ENCODE assay signal across 20 cellular contexts in the genomic region with DNA sequence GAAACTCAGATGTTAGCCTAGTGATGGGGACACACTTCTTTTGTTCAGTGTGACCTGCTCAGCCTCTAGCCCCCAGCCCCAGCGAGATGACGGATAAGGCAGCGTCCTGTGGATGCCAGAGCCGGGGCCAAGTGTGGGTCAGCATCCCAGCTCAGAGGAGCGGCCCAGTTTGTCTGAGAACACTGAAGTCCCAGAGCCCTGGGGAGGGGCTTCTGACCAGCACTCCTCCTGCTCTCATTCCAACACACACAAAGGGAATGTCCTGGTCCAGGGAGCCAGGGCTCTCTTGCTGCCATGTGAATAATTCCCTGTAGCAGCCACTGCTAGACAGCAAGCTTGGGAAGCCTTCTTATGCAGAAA. TPM values are rescaled to one million over a fixed set of nuclear protein-coding genes. Genes with fewer than 3 reads are reported as not detected.
DNase-seq lines count a peak whose midpoint lies in the region; ATAC-seq, FAIRE-seq and TF ChIP-seq lines count a peak whose summit lies in the region.
"Had no signal": no experiment of that assay in that cellular context is flagged by ENCODE, and none has a peak within 500 bp of the region (broad histone marks: within the 10 kb centered on the region; RNA-seq: fewer than 3 reads in every experiment).

No MANE protein-coding gene starts in this region.

- DNase-seq in stimulated activated naive CD8-positive, alpha-beta T cell treated with anti-CD3 and anti-CD28 coated beads, Interleukin-15, Interleukin-2, amounts not matched to agents 100 U/mL and 50 U/mL, for 24 hours: no peak
- DNase-seq in activated CD8-positive, alpha-beta T cell treated with anti-CD3 and anti-CD28 coated beads, Interleukin-2, amount 10 ng/mL, durations not matched to agents 7 days and 5 days: no peak
- DNase-seq in H1 (ENCODE audit: low read depth in 1 of 2, low spot score in 2 of 2) (no peak), iPS-NIHi11 (ENCODE audit: low spot score) (no peak)
- DNase-seq in stimulated activated CD4-positive, alpha-beta T cell treated with anti-CD3 and anti-CD28 coated beads, Interleukin-4, amount 100 ng/mL, for 24 hours: no peak
- DNase-seq: activated CD4-positive, alpha-beta T cell treated with anti-CD3 and anti-CD28 coated beads for 1 hour; AML-193; cortex of kidney; foreskin melanocyte; left colon; NCI-H2081; occipital lobe had no signal

- no peak overlapping the region for H2AK5ac ChIP-seq in H1 (ENCODE audit: low read depth, low read length)

- no peak overlapping the region for H4K5ac ChIP-seq in H1 (ENCODE audit: insufficient read length, low read depth, low read length)

- TF ChIP-seq POLR2A in H1 (IDR thresholded peaks at IDR 0.05; ENCODE audit: control extremely low read depth in 1 of 2, low read depth in 2 of 2, low read length in 2 of 2): no peak

- peaks cover 88% of the 10 kb centered on the region for H3K4me1 Mint-ChIP-seq in stimulated activated naive CD8-positive, alpha-beta T cell treated with anti-CD3 and anti-CD28 coated beads, Interleukin-15, Interleukin-2, amounts not matched to agents 100 ng/mL and 50 ng/mL, for 24 hours (ENCODE audit: low read depth)
- peaks cover 85% of the 10 kb centered on the region for H3K4me1 Mint-ChIP-seq in activated CD8-positive, alpha-beta T cell treated with anti-CD3 and anti-CD28 coated beads, Interleukin-2, amount 10 ng/mL, durations not matched to agents 7 days and 5 days (ENCODE audit: low read depth)

- no peak overlapping the region for H2BK12ac ChIP-seq in H1 (ENCODE audit: low read depth, low read length)

- no peak overlapping the region for H2AFZ ChIP-seq in H1 (ENCODE audit: low read length)

- no peak overlapping the region for H3K56ac ChIP-seq in H1 (replicated peaks; ENCODE audit: insufficient read length, low read depth, low read length)

- H3K79me1 ChIP-seq in H1 (ENCODE audit: low read depth, low read length): no peaks in the 10 kb centered on the region

- H3K4me1 ChIP-seq in H1 (replicated peaks in 1 of 4; ENCODE audit: control insufficient read depth in 3 of 4, insufficient read depth in 4 of 4, low read length in 3 of 4): peaks cover 0 to 12% (median 4%) of the 10 kb centered on the region in 4 experiments; a peak in 4 of 7 replicates

- H3K4me3 Mint-ChIP-seq in stimulated activated naive CD8-positive, alpha-beta T cell treated with anti-CD3 and anti-CD28 coated beads, Interleukin-15, Interleukin-2, amounts not matched to agents 100 ng/mL and 50 ng/mL, for 24 hours: peak overlapping the region; percentile 67
- peak overlapping the region; percentile 61 for H3K4me3 Mint-ChIP-seq in activated CD8-positive, alpha-beta T cell treated with anti-CD3 and anti-CD28 coated beads, Interleukin-2, amount 10 ng/mL, durations not matched to agents 7 days and 5 days

- TF ChIP-seq RAD21 in H1 (IDR thresholded peaks at IDR 0.05 in 1 of 2, conservative IDR thresholded peaks at IDR 0.05 in 1 of 2; ENCODE audit: low read depth in 2 of 2, low read length in 2 of 2): no peak

- H3K4me3 ChIP-seq in H1 (ENCODE audit: extremely low read depth in 1 of 4, insufficient read depth in 2 of 4, low read depth in 3 of 4, low read length in 4 of 4): no peak overlapping the region
- H3K4me3 ChIP-seq: mucosa of descending colon had no signal

- peak overlapping the region; percentile 45; the same call in 1 of the 2 replicates for H4K8ac ChIP-seq in H1 (ENCODE audit: extremely low read depth, insufficient read depth, low read length)

- peaks cover 0 to 3% (median 0%) of the 10 kb centered on the region in 4 experiments; a peak in 2 of 8 replicates for H3K36me3 ChIP-seq in H1 (ENCODE audit: control insufficient read depth in 2 of 4, insufficient read depth in 4 of 4, low read length in 3 of 4)

- H3K9me3 Mint-ChIP-seq in stimulated activated naive CD8-positive, alpha-beta T cell treated with anti-CD3 and anti-CD28 coated beads, Interleukin-15, Interleukin-2, amounts not matched to agents 100 ng/mL and 50 ng/mL, for 24 hours: no peaks in the 10 kb centered on the region
- H3K9me3 Mint-ChIP-seq in activated CD8-positive, alpha-beta T cell treated with anti-CD3 and anti-CD28 coated beads, Interleukin-2, amount 10 ng/mL, durations not matched to agents 7 days and 5 days (ENCODE audit: insufficient read depth): no peaks in the 10 kb centered on the region

- CTCF ChIA-PET in activated CD8-positive, alpha-beta T cell treated with anti-CD3 and anti-CD28 coated beads, Interleukin-2, amount 10 ng/mL, durations not matched to agents 7 days and 5 days (lab: Charles Lee): interaction anchor here (1.0 to 2.1 kb wide), 6 partner anchors 8 to 127 kb away, joined by 3 to 14 read pairs (median 4); partner anchors contain the start of gene ZNF862
- CTCF ChIA-PET in H1 (lab: Charles Lee; ENCODE audit: partially characterized antibody): interaction anchor here (1.1 to 5.5 kb wide), 5 partner anchors 8 to 133 kb away, joined by 3 to 60 read pairs (median 10); no protein-coding TSS in a partner anchor

- no peaks in the 10 kb centered on the region for H3K27me3 Mint-ChIP-seq in stimulated activated naive CD8-positive, alpha-beta T cell treated with anti-CD3 and anti-CD28 coated beads, Interleukin-15, Interleukin-2, amounts not matched to agents 100 ng/mL and 50 ng/mL, for 24 hours
- H3K27me3 Mint-ChIP-seq in activated CD8-positive, alpha-beta T cell treated with anti-CD3 and anti-CD28 coated beads, Interleukin-2, amount 10 ng/mL, durations not matched to agents 7 days and 5 days (ENCODE audit: low read depth): no peaks in the 10 kb centered on the region

- 96% methylated on average over 5 of the region's 5 CpGs; no CpG with 5 or more reads in 1 of the 2 experiments for WGBS in H1 (ENCODE audit: extremely low coverage in 1 of 2, insufficient coverage in 1 of 2, insufficient read length in 1 of 2, insufficient replicate concordance in 2 of 2, low coverage in 1 of 2, low lambda C conversion rate in 2 of 2, missing lambda C conversion rate in 1 of 2), 2 experiments

- peaks cover 0 to 9% (median 4%) of the 10 kb centered on the region in 4 experiments; a peak in 5 of 7 replicates for H3K27me3 ChIP-seq in H1 (replicated peaks in 1 of 4; ENCODE audit: control insufficient read depth in 3 of 4, extremely low read depth in 1 of 4, insufficient read depth in 3 of 4, low read length in 3 of 4)

- no peaks in the 10 kb centered on the region for H4K20me1 ChIP-seq in H1 (replicated peaks in 1 of 2; ENCODE audit: control insufficient read depth in 1 of 2, insufficient read depth in 2 of 2, low read length in 2 of 2)

- TF ChIP-seq EP300 in H1 (IDR thresholded peaks at IDR 0.05; ENCODE audit: borderline replicate concordance in 1 of 2, low read depth in 2 of 2, low read length in 2 of 2): no peak

- H4K91ac ChIP-seq in H1 (replicated peaks; ENCODE audit: insufficient read length, low read length): no peak overlapping the region

- H2BK120ac ChIP-seq in H1 (replicated peaks; ENCODE audit: low read depth, low read length): no peak overlapping the region

- H3K4me2 ChIP-seq in H1 (ENCODE audit: insufficient read depth in 1 of 2, low read depth in 2 of 2, low read length in 2 of 2): no peak overlapping the region

- peak overlapping the region; percentile 84 for H3K27ac Mint-ChIP-seq in stimulated activated naive CD8-positive, alpha-beta T cell treated with anti-CD3 and anti-CD28 coated beads, Interleukin-15, Interleukin-2, amounts not matched to agents 100 ng/mL and 50 ng/mL, for 24 hours
- peak overlapping the region; percentile 98 for H3K27ac Mint-ChIP-seq in activated CD8-positive, alpha-beta T cell treated with anti-CD3 and anti-CD28 coated beads, Interleukin-2, amount 10 ng/mL, durations not matched to agents 7 days and 5 days

- ATAC-seq in stimulated activated naive CD8-positive, alpha-beta T cell treated with anti-CD3 and anti-CD28 coated beads, Interleukin-15, Interleukin-2, amounts not matched to agents 100 U/mL and 50 U/mL, for 24 hours: no peak
- no peak for ATAC-seq in activated CD8-positive, alpha-beta T cell treated with anti-CD3 and anti-CD28 coated beads, Interleukin-2, amount 10 ng/mL, durations not matched to agents 7 days and 5 days
- no peak for ATAC-seq in HG03159 (IDR thresholded peaks at IDR 0.05; ENCODE audit: unreplicated experiment)
- ATAC-seq: left colon, Right ventricle myocardium inferior, sciatic nerve had no signal

- H3K79me2 ChIP-seq in H1 (ENCODE audit: control insufficient read depth in 1 of 2, insufficient read depth in 2 of 2, low read length in 2 of 2): no peaks in the 10 kb centered on the region

- no peak for FAIRE-seq in H1 (lab: Jason Lieb, UNC)
- FAIRE-seq: astrocyte had no signal

- no peak overlapping the region for H3K18ac ChIP-seq in H1 (ENCODE audit: extremely low read depth, low read length)

- H3K14ac ChIP-seq in H1 (ENCODE audit: insufficient read length): no peak overlapping the region

- peaks cover 10% of the 10 kb centered on the region; the same call in 1 of the 2 replicates for H3K23me2 ChIP-seq in H1 (ENCODE audit: low read depth, low read length)

- no peak overlapping the region for H3K9ac ChIP-seq in H1 (replicated peaks in 1 of 4; ENCODE audit: extremely low read depth in 1 of 4, low read depth in 3 of 4, low read length in 3 of 4)

- no peak overlapping the region for H3K23ac ChIP-seq in H1 (ENCODE audit: insufficient read length)

- no peaks in the 10 kb centered on the region for H3K9me3 ChIP-seq in H1 (ENCODE audit: insufficient read depth in 2 of 2, low read depth in 1 of 2, low read length in 1 of 2)
- H3K9me3 ChIP-seq: mucosa of descending colon had no signal

- no peak overlapping the region for H2BK15ac ChIP-seq in H1 (ENCODE audit: low read length)

- no peak for TF ChIP-seq CTCF in H1 (IDR thresholded peaks at IDR 0.05; ENCODE audit: control extremely low read depth in 1 of 3, insufficient read depth in 1 of 3, low read depth in 1 of 3, low read length in 3 of 3)

- no peak overlapping the region for H3K27ac ChIP-seq in H1 (ENCODE audit: low read depth, low read length)
- H3K27ac ChIP-seq: epithelial cell of prostate, HL-60 had no signal

- no peak overlapping the region for H2BK5ac ChIP-seq in H1 (ENCODE audit: low read depth, low read length)

- H3K36me3 Mint-ChIP-seq in stimulated activated naive CD8-positive, alpha-beta T cell treated with anti-CD3 and anti-CD28 coated beads, Interleukin-15, Interleukin-2, amounts not matched to agents 100 ng/mL and 50 ng/mL, for 24 hours (ENCODE audit: low read depth): peaks cover 12% of the 10 kb centered on the region
- H3K36me3 Mint-ChIP-seq in activated CD8-positive, alpha-beta T cell treated with anti-CD3 and anti-CD28 coated beads, Interleukin-2, amount 10 ng/mL, durations not matched to agents 7 days and 5 days (ENCODE audit: low read depth): peaks cover 35% of the 10 kb centered on the region

- POLR2A ChIA-PET in activated CD8-positive, alpha-beta T cell treated with anti-CD3 and anti-CD28 coated beads, Interleukin-2, amount 10 ng/mL, durations not matched to agents 7 days and 5 days (lab: Charles Lee): interaction anchor here (6.2 kb wide), 1 partner anchor 30 kb away, joined by 35 read pairs; the partner anchor contains the start of gene ZNF862
- POLR2A ChIA-PET in H1 (lab: Charles Lee; ENCODE audit: partially characterized antibody): no interaction called here

- no peak overlapping the region for H3K4ac ChIP-seq in H1 (replicated peaks; ENCODE audit: insufficient read length, low read depth, low read length)

- H2BK20ac ChIP-seq in H1 (ENCODE audit: low read length): no peak overlapping the region

RNA-seq across cellular contexts. Expression of gene ATP6V0E2, which starts 4.5 kb away (rescaled TPM):
- 10 to 100 TPM; 92.9 to 99.6 TPM for total RNA-seq in activated CD8-positive, alpha-beta T cell treated with anti-CD3 and anti-CD28 coated beads, Interleukin-2, amount 10 ng/mL, durations not matched to agents 7 days and 5 days
- total RNA-seq in H1 (2021; fragmentation: NEBNext Ultra II Directional; extraction: Animal tissue kit (Norgen Biotek cat#: 25700)): 26.1 and 30.7 TPM in 2 replicates
- polyA plus RNA-seq in H1 (2011; rRNA removed): 47.9 and 75.1 TPM in 2 replicates
- polyA plus RNA-seq in H1 (2011; cell fraction: cytosol; rRNA removed): 28.2 TPM
- 25.4 TPM for polyA plus RNA-seq in H1 (2011; cell fraction: nucleus; rRNA removed)
- polyA plus RNA-seq in H1 (2012, experiment 1 of 2): 22.2 to 32.2 TPM (median 29.6 TPM) in 4 replicates
- polyA plus RNA-seq in H1 (2012, experiment 2 of 2): 34.8 TPM
- polyA plus RNA-seq in H1 (2013, experiment 1 of 2): 22.2 TPM
- 25.2 TPM for polyA plus RNA-seq in H1 (2013, experiment 2 of 2)
- 8.1 and 10.5 TPM in 2 replicates for polyA minus RNA-seq in H1 (2011; rRNA and poly(A)+ RNA removed)
- polyA minus RNA-seq in H1 (2011; cell fraction: cytosol; rRNA and poly(A)+ RNA removed): 13.7 TPM
- 9.2 TPM for polyA minus RNA-seq in H1 (2011; cell fraction: nucleus; rRNA and poly(A)+ RNA removed)

RNA-seq across cellular contexts. Expression of gene ZNF862, which starts 31.1 kb away (rescaled TPM):
- total RNA-seq in activated CD8-positive, alpha-beta T cell treated with anti-CD3 and anti-CD28 coated beads, Interleukin-2, amount 10 ng/mL, durations not matched to agents 7 days and 5 days: 10 to 100 TPM; 21.5 to 24.9 TPM
- total RNA-seq in H1 (2021; fragmentation: NEBNext Ultra II Directional; extraction: Animal tissue kit (Norgen Biotek cat#: 25700)): 2.5 and 3.9 TPM in 2 replicates
- 1.8 and 2.8 TPM in 2 replicates for polyA plus RNA-seq in H1 (2011; rRNA removed)
- polyA plus RNA-seq in H1 (2011; cell fraction: cytosol; rRNA removed): 2.4 TPM
- polyA plus RNA-seq in H1 (2011; cell fraction: nucleus; rRNA removed): 9.0 TPM
- polyA plus RNA-seq in H1 (2012, experiment 1 of 2): 1.8 to 3.1 TPM (median 2.4 TPM) in 4 replicates
- 0.62 TPM for polyA plus RNA-seq in H1 (2012, experiment 2 of 2)
- polyA plus RNA-seq in H1 (2013, experiment 1 of 2): 1.1 TPM
- polyA plus RNA-seq in H1 (2013, experiment 2 of 2): 1.2 TPM
- polyA minus RNA-seq in H1 (2011; rRNA and poly(A)+ RNA removed): 4.0 and 5.4 TPM in 2 replicates
- 1.5 TPM for polyA minus RNA-seq in H1 (2011; cell fraction: cytosol; rRNA and poly(A)+ RNA removed)
- polyA minus RNA-seq in H1 (2011; cell fraction: nucleus; rRNA and poly(A)+ RNA removed): 8.9 TPM
